In genomic region chr5:155140646-155141045, GRCh38 we compare ENCODE assay signal across 29 cellular contexts.
"Had no signal": no experiment of that assay in that cellular context is flagged by ENCODE, and none has a peak within 500 bp of the region (broad histone marks: within the 10 kb centered on the region; RNA-seq: fewer than 3 reads in every experiment).

No MANE protein-coding gene starts in this region.

- H3K9me3 Mint-ChIP-seq: immature natural killer cell; mesothelial cell of epicardium; naive B cell; natural killer cell; nephron progenitor cell; neural progenitor cell; stimulated activated memory B cell treated with anti-CD40 and anti-IgM and Interleukin-4, amounts not matched to agents 10 μg/mL and 1 μg/mL and 100 μg/mL, for 72 hours; stimulated activated naive CD8-positive, alpha-beta T cell treated with anti-CD3 and anti-CD28 coated beads, Interleukin-15, amount 100 ng/mL, for 72 hours had no signal

- ATAC-seq: left colon; left lung; natural killer cell; right lobe of liver; stimulated activated memory B cell treated with anti-CD40 and anti-IgM and Interleukin-4, amounts not matched to agents 10 μg/mL and 1 μg/mL and 100 μg/mL, for 72 hours; stimulated activated naive CD8-positive, alpha-beta T cell treated with anti-CD3 and anti-CD28 coated beads, Interleukin-15, amount 100 ng/mL, for 72 hours had no signal

- H3K27ac ChIP-seq: left lung, neural progenitor cell, neutrophil, ovary, right atrium auricular region, right lobe of liver, tibial nerve, upper lobe of left lung, vagina had no signal

- H3K4me1 Mint-ChIP-seq: stimulated activated memory B cell treated with anti-CD40 and anti-IgM and Interleukin-4, amounts not matched to agents 10 μg/mL and 1 μg/mL and 100 μg/mL, for 72 hours; stimulated activated naive CD8-positive, alpha-beta T cell treated with anti-CD3 and anti-CD28 coated beads, Interleukin-15, amount 100 ng/mL, for 72 hours had no signal

- H3K4me3 ChIP-seq: left lung, lung, neural progenitor cell, ovary, right atrium auricular region, right lobe of liver, smooth muscle cell, tibial nerve, upper lobe of left lung, vagina had no signal

- H3K4me3 Mint-ChIP-seq: immature natural killer cell; mesothelial cell of epicardium; naive B cell; natural killer cell; nephron progenitor cell; neural progenitor cell; stimulated activated memory B cell treated with anti-CD40 and anti-IgM and Interleukin-4, amounts not matched to agents 10 μg/mL and 1 μg/mL and 100 μg/mL, for 72 hours; stimulated activated naive CD8-positive, alpha-beta T cell treated with anti-CD3 and anti-CD28 coated beads, Interleukin-15, amount 100 ng/mL, for 72 hours had no signal

- H3K36me3 Mint-ChIP-seq: immature natural killer cell; mesothelial cell of epicardium; naive B cell; natural killer cell; neural progenitor cell; stimulated activated memory B cell treated with anti-CD40 and anti-IgM and Interleukin-4, amounts not matched to agents 10 μg/mL and 1 μg/mL and 100 μg/mL, for 72 hours had no signal

- H3K27ac Mint-ChIP-seq: immature natural killer cell; mesothelial cell of epicardium; natural killer cell; progenitor cell of endocrine pancreas; stimulated activated memory B cell treated with anti-CD40 and anti-IgM and Interleukin-4, amounts not matched to agents 10 μg/mL and 1 μg/mL and 100 μg/mL, for 72 hours; stimulated activated naive CD8-positive, alpha-beta T cell treated with anti-CD3 and anti-CD28 coated beads, Interleukin-15, amount 100 ng/mL, for 72 hours had no signal

- H3K36me3 ChIP-seq: left lung, neural progenitor cell, neutrophil, ovary, right atrium auricular region, right lobe of liver, tibial nerve, upper lobe of left lung, vagina had no signal

- DNase-seq: immature natural killer cell; kidney; left colon; left lung; mesendoderm; naive B cell; natural killer cell; nephron progenitor cell; occipital lobe; ovary; right lobe of liver; stimulated activated CD4-positive, alpha-beta T cell treated with anti-CD3 and anti-CD28 coated beads, Interleukin-1b, Interleukin-23, amount 100 ng/mL, for 48 hours; stimulated activated CD4-positive, alpha-beta T cell treated with anti-CD3 and anti-CD28 coated beads, Interleukin-2, amount 100 ng/mL, for 48 hours; stimulated activated CD4-positive, alpha-beta T cell treated with anti-CD3 and anti-CD28 coated beads, Interleukin-4, amount 100 ng/mL, for 4 hours; stimulated activated CD8-positive, alpha-beta memory T cell treated with anti-CD3 and anti-CD28 coated beads, Interleukin-4, amount 100 ng/mL, for 48 hours; stimulated activated naive CD4-positive, alpha-beta T cell treated with Interleukin-2 at 50 U/mL for 16 hours; stimulated activated naive CD8-positive, alpha-beta T cell treated with anti-CD3 and anti-CD28 coated beads, Interleukin-15, amount 100 ng/mL, for 72 hours; substantia nigra; upper lobe of left lung had no signal

- H3K9ac ChIP-seq: neural progenitor cell had no signal

- H3K27me3 ChIP-seq: neural progenitor cell, ovary, right atrium auricular region, right lobe of liver, tibial nerve, upper lobe of left lung, vagina had no signal

- H3K9me3 ChIP-seq: left lung, neutrophil, ovary, right atrium auricular region, right lobe of liver, tibial nerve, upper lobe of left lung, vagina had no signal

- H3K4me1 ChIP-seq: left lung, neural progenitor cell, right atrium auricular region, right lobe of liver, tibial nerve, upper lobe of left lung, vagina had no signal
